ENCODE assay signal across 13 cellular contexts in the genomic region with DNA sequence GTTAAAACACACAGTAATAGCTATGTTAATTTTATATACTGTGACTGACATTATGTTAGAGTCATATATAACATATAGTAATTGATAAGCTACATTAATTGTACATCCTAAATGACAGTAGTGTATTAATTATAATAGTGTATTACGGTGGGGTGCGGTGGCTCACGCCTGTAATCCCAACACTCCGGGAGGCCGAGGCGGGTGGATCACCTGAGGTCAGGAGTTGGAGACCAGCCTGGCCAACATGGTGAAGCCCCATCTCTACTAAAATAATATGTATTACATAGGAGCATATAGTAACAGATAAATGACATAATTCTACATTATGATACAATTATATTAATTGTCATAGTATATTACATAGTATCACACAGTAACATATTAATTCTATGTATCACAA.
"Had no signal": no experiment of that assay in that cellular context is flagged by ENCODE, and none has a peak within 500 bp of the region (broad histone marks: within the 10 kb centered on the region; RNA-seq: fewer than 3 reads in every experiment).

No MANE protein-coding gene starts in this region.

- DNase-seq: activated gamma-delta T cell, activated T-cell treated with anti-CD3 and anti-CD28 coated beads for 4 hours, erythroblast, nucleus accumbens, SHP77 treated with DMSO at 0.1 percent for 48 hours, stomach had no signal

- H3K4me1 ChIP-seq: right atrium auricular region, stomach had no signal

- H3K4me3 Mint-ChIP-seq: activated CD8-positive, alpha-beta T cell treated with anti-CD3 and anti-CD28 coated beads, Interleukin-2, amount 10 ng/mL, durations not matched to agents 7 days and 5 days; nephron had no signal

- H3K9me3 ChIP-seq: right atrium auricular region, thoracic aorta had no signal

- ATAC-seq: activated CD8-positive, alpha-beta T cell treated with anti-CD3 and anti-CD28 coated beads, Interleukin-2, amount 10 ng/mL, durations not matched to agents 7 days and 5 days; SK-N-SH treated with all-trans-retinoic acid at 6 μM for 48 hours had no signal

- H3K4me1 Mint-ChIP-seq: nephron had no signal

- H3K27me3 ChIP-seq: dorsolateral prefrontal cortex, right atrium auricular region, stomach had no signal

- H3K27ac Mint-ChIP-seq: activated CD8-positive, alpha-beta T cell treated with anti-CD3 and anti-CD28 coated beads, Interleukin-2, amount 10 ng/mL, durations not matched to agents 7 days and 5 days; nephron; progenitor cell of endocrine pancreas had no signal

- H3K27me3 Mint-ChIP-seq: progenitor cell of endocrine pancreas had no signal

- H3K4me3 ChIP-seq: dorsolateral prefrontal cortex, right atrium auricular region, stomach, thoracic aorta had no signal

- H3K27ac ChIP-seq: dorsolateral prefrontal cortex, right atrium auricular region, stomach, thoracic aorta had no signal
